Comparison of ENCODE assay signal across 8 cellular contexts in the genomic region with DNA sequence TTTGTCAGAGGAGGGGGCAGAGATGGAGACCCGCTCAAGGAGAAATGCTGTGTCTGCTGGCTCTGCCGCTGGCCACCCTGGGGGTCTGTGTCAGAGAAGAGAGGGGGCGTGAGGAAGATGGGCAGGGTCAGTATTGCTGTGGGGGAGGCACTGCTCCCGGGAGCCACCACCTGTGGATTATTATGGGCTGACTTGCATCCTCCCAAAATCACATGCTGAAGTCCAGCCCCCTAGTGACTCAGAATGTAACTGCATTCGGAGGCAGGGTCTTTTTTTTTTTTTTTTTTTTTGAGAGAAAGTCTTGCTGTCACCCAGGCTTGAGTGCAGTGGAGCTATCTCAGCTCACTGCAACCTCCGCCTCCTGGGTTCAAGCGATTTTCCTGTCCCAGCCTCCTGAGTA. TPM values are rescaled to one million over a fixed set of nuclear protein-coding genes. Genes with fewer than 3 reads are reported as not detected.
DNase-seq lines count a peak whose midpoint lies in the region; ATAC-seq and TF ChIP-seq lines count a peak whose summit lies in the region.

No MANE protein-coding gene starts in this region.

- H3K4me3 Mint-ChIP-seq in stimulated activated memory B cell treated with anti-CD40 and anti-IgM and Interleukin-4, amounts not matched to agents 10 μg/mL and 1 μg/mL and 100 μg/mL, for 72 hours = no peak overlapping the region

- H3K27me3 Mint-ChIP-seq in stimulated activated memory B cell treated with anti-CD40 and anti-IgM and Interleukin-4, amounts not matched to agents 10 μg/mL and 1 μg/mL and 100 μg/mL, for 72 hours = no peaks in the 10 kb centered on the region

- ATAC-seq in stimulated activated memory B cell treated with anti-CD40 and anti-IgM and Interleukin-4, amounts not matched to agents 10 μg/mL and 1 μg/mL and 100 μg/mL, for 72 hours = no peak

- H3K27ac ChIP-seq in brain microvascular endothelial cell (no peak overlapping the region), parathyroid adenoma (no peak overlapping the region), vagina (no peak overlapping the region)

- no peaks in the 10 kb centered on the region for H3K4me1 Mint-ChIP-seq in stimulated activated memory B cell treated with anti-CD40 and anti-IgM and Interleukin-4, amounts not matched to agents 10 μg/mL and 1 μg/mL and 100 μg/mL, for 72 hours

- no peaks in the 10 kb centered on the region for H3K4me1 ChIP-seq in parathyroid adenoma
- H3K4me1 ChIP-seq in vagina = no peaks in the 10 kb centered on the region

- peaks cover 2% of the 10 kb centered on the region for H3K79me2 ChIP-seq in parathyroid adenoma

- no peaks in the 10 kb centered on the region for H3K27me3 ChIP-seq in brain microvascular endothelial cell (replicated peaks)
- no peaks in the 10 kb centered on the region for H3K27me3 ChIP-seq in parathyroid adenoma (ENCODE audit: control insufficient read depth, insufficient read depth, low read length)
- no peaks in the 10 kb centered on the region for H3K27me3 ChIP-seq in vagina

- no peak for TF ChIP-seq POLR2A in vagina (IDR thresholded peaks at IDR 0.05)

- peak; percentile 32 for DNase-seq in NCI-H2196 (lab: John Stamatoyannopoulos, UW; ENCODE audit: unreplicated experiment)
- no peak for DNase-seq in NCI-H2196 treated with DMSO at 0.1 percent for 48 hours (lab: John Stamatoyannopoulos, UW; ENCODE audit: unreplicated experiment)
- peak; percentile 52 for DNase-seq in Jurkat, Clone E6-1 (ENCODE audit: low read depth, low spot score)
- DNase-seq in brain microvascular endothelial cell = peak; percentile 7
- DNase-seq in vagina (ENCODE audit: extremely low spot score in 2 of 2) = no peak
- DNase-seq in DMS153 (lab: John Stamatoyannopoulos, UW) = no peak

- H3K9ac ChIP-seq in parathyroid adenoma = no peak overlapping the region

- H2AFZ ChIP-seq in parathyroid adenoma = no peak overlapping the region

- H3K9me3 Mint-ChIP-seq in stimulated activated memory B cell treated with anti-CD40 and anti-IgM and Interleukin-4, amounts not matched to agents 10 μg/mL and 1 μg/mL and 100 μg/mL, for 72 hours = no peaks in the 10 kb centered on the region

- intact Hi-C loops in vagina (cut with DNase I) = no loop called here

- in situ Hi-C loops in brain microvascular endothelial cell (cut with HindIII; ENCODE audit: low pct_ligation_motif_present, low sequenced_read_pairs) = no loop called here

- TF ChIP-seq CTCF in brain microvascular endothelial cell (IDR thresholded peaks at IDR 0.05; ENCODE audit: low read depth, low read length, missing control alignments) (peak; percentile 66), parathyroid adenoma (IDR thresholded peaks at IDR 0.05) (peak; percentile 34), vagina (IDR thresholded peaks at IDR 0.05) (no peak)

- H3K36me3 ChIP-seq in brain microvascular endothelial cell (replicated peaks) (peaks cover 48% of the 10 kb centered on the region), parathyroid adenoma (ENCODE audit: control insufficient read depth, insufficient read depth, low read length) (no peaks in the 10 kb centered on the region), vagina (peaks cover 0 to 73% of the 10 kb centered on the region in 2 donors)

- no peak overlapping the region for H3K4me3 ChIP-seq in Jurkat, Clone E6-1 (ENCODE audit: low read length)
- H3K4me3 ChIP-seq in brain microvascular endothelial cell (ENCODE audit: low read depth, low read length) = no peak overlapping the region
- no peak overlapping the region for H3K4me3 ChIP-seq in parathyroid adenoma (ENCODE audit: low read depth, low read length)
- no peak overlapping the region for H3K4me3 ChIP-seq in vagina

- H3K4me2 ChIP-seq in parathyroid adenoma (ENCODE audit: low read length) = no peak overlapping the region

- H3K9me3 ChIP-seq in parathyroid adenoma (ENCODE audit: control insufficient read depth, low read length) (no peaks in the 10 kb centered on the region), vagina (no peaks in the 10 kb centered on the region)

- peaks cover 72% of the 10 kb centered on the region for H3K36me3 Mint-ChIP-seq in stimulated activated memory B cell treated with anti-CD40 and anti-IgM and Interleukin-4, amounts not matched to agents 10 μg/mL and 1 μg/mL and 100 μg/mL, for 72 hours

- no peak overlapping the region for H3K27ac Mint-ChIP-seq in stimulated activated memory B cell treated with anti-CD40 and anti-IgM and Interleukin-4, amounts not matched to agents 10 μg/mL and 1 μg/mL and 100 μg/mL, for 72 hours

RNA-seq across cellular contexts. Expression of gene ABCD4, which starts 12.3 kb away (rescaled TPM):
- polyA plus RNA-seq in Jurkat, Clone E6-1 (2012; ENCODE audit: insufficient read depth, insufficient read length) = 58.6 TPM
- total RNA-seq in vagina = 52.3 TPM

RNA-seq across cellular contexts. Expression of gene VSX2, which starts 51.2 kb away (rescaled TPM):
- not detected for polyA plus RNA-seq in Jurkat, Clone E6-1 (2012; ENCODE audit: insufficient read depth, insufficient read length)
- not detected for total RNA-seq in vagina

RNA-seq across cellular contexts. Expression of gene VRTN, which starts 57.9 kb away (rescaled TPM):
- not detected for polyA plus RNA-seq in Jurkat, Clone E6-1 (2012; ENCODE audit: insufficient read depth, insufficient read length)
- total RNA-seq in vagina = not detected

Comparison
In these comparisons a context has a peak if more than half of its experiments do, and no peak if none do; other contexts are left out.
1. DNase-seq: peak in NCI-H2196 (single experiment), Jurkat, Clone E6-1 (single experiment) and brain microvascular endothelial cell (single experiment); none in NCI-H2196 treated with DMSO at 0.1 percent for 48 hours (single experiment), vagina (0 of 2) and DMS153 (single experiment).
2. CTCF ChIP-seq: peak in brain microvascular endothelial cell (single experiment) and parathyroid adenoma (single experiment); none in vagina (0 of 3).